In genomic region chr2:25041928-25042320, GRCh38 we compare ENCODE assay signal across 1 cellular context.
TF ChIP-seq lines count a peak whose summit lies in the region.

EFR3B (plus strand) TSS chr2:25042076; CDS start chr2:25042313, 237 bp downstream.

TF ChIP-seq in neural cell, 6 proteins besides CTCF, POLR2A, EP300 and RAD21 (continued from another document):
- TF ChIP-seq, protein P1, sequence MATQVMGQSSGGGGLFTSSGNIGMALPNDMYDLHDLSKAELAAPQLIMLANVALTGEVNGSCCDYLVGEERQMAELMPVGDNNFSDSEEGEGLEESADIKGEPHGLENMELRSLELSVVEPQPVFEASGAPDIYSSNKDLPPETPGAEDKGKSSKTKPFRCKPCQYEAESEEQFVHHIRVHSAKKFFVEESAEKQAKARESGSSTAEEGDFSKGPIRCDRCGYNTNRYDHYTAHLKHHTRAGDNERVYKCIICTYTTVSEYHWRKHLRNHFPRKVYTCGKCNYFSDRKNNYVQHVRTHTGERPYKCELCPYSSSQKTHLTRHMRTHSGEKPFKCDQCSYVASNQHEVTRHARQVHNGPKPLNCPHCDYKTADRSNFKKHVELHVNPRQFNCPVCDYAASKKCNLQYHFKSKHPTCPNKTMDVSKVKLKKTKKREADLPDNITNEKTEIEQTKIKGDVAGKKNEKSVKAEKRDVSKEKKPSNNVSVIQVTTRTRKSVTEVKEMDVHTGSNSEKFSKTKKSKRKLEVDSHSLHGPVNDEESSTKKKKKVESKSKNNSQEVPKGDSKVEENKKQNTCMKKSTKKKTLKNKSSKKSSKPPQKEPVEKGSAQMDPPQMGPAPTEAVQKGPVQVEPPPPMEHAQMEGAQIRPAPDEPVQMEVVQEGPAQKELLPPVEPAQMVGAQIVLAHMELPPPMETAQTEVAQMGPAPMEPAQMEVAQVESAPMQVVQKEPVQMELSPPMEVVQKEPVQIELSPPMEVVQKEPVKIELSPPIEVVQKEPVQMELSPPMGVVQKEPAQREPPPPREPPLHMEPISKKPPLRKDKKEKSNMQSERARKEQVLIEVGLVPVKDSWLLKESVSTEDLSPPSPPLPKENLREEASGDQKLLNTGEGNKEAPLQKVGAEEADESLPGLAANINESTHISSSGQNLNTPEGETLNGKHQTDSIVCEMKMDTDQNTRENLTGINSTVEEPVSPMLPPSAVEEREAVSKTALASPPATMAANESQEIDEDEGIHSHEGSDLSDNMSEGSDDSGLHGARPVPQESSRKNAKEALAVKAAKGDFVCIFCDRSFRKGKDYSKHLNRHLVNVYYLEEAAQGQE (IDR thresholded peaks at IDR 0.05; ENCODE audit: borderline replicate concordance), result no peak
- peak; percentile 63 for TF ChIP-seq POLR2AphosphoS5 (IDR thresholded peaks at IDR 0.05)
- TF ChIP-seq SMC3 (conservative IDR thresholded peaks at IDR 0.05; ENCODE audit: poor library complexity), result no peak
TF ChIP-seq in neural cell: peak in this region for 2.
